Comparison of ENCODE assay signal across 12 cellular contexts in the genomic region with DNA sequence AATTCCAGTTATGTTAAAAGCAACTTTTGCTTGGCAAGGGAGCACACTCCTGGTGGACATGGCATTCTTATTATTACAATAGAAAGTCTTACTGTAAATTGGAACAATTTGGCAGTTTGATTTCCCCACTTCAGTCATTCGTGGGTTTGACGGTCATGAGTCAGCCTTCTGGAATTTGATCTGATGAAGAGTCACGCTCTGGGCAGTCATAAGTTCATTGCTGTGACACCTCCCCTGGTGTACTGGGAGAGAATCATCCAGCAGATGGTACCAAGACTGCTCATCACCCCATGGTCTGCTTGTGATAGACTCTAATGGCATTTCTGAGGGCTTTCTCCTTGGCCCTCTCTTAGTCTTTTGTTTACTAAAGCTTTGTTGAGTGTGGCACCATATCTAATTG. TPM values are rescaled to one million over a fixed set of nuclear protein-coding genes. Genes with fewer than 3 reads are reported as not detected.
DNase-seq lines count a peak whose midpoint lies in the region; ATAC-seq and TF ChIP-seq lines count a peak whose summit lies in the region.
"Had no signal": no experiment of that assay in that cellular context is flagged by ENCODE, and none has a peak within 500 bp of the region (broad histone marks: within the 10 kb centered on the region; RNA-seq: fewer than 3 reads in every experiment).

No MANE protein-coding gene starts in this region.

- H3K27me3 ChIP-seq in PC-9 (ENCODE audit: insufficient read depth, low read depth): 0 out of 2 replicates have a peak, but pooled peaks cover 3% of the 10 kb centered on the region

- intact Hi-C loops in mucosa of descending colon (cut with DNase I, micrococcal nuclease) (no loop called here), PC-9 (cut with micrococcal nuclease; ENCODE audit: unreplicated experiment) (no loop called here)

- no peaks in the 10 kb centered on the region for H3K9me2 ChIP-seq in PC-9 (ENCODE audit: insufficient read depth)

- BruUV-seq in PC-9 (replicated peaks; lab: Mats Ljungman, UMichigan): no TSS peak

- H3F3A ChIP-seq in PC-9 (ENCODE audit: insufficient read depth, low read depth): no peaks in the 10 kb centered on the region

- no peak overlapping the region for H2AFZ ChIP-seq in PC-9
- H2AFZ ChIP-seq: GM23338 had no signal

- H3K9me3 ChIP-seq in mucosa of descending colon: no peaks in the 10 kb centered on the region
- no peaks in the 10 kb centered on the region for H3K9me3 ChIP-seq in PC-9 (ENCODE audit: insufficient read depth, low read depth)

- no peak overlapping the region for H3K27ac ChIP-seq in PC-9
- H3K27ac ChIP-seq: WERI-Rb-1 had no signal

- TF ChIP-seq CTCF in mucosa of descending colon (IDR thresholded peaks at IDR 0.05) (no peak), PC-9 (conservative IDR thresholded peaks at IDR 0.05) (no peak)

- no peaks in the 10 kb centered on the region for H3K4me1 ChIP-seq in mucosa of descending colon (ENCODE audit: low read depth)
- no peaks in the 10 kb centered on the region for H3K4me1 ChIP-seq in PC-9 (replicated peaks; ENCODE audit: insufficient read depth)

- no peaks in the 10 kb centered on the region for H3K79me2 ChIP-seq in PC-9 (ENCODE audit: low read depth)

- POLR2A ChIA-PET in PC-9 (lab: Charles Lee; ENCODE audit: unreplicated experiment): no interaction called here

- no peak for TF ChIP-seq EP300 in Ishikawa (IDR thresholded peaks at IDR 0.05; ENCODE audit: borderline replicate concordance)

- CTCF ChIA-PET in PC-9 (lab: Charles Lee): no interaction called here

- DNase-seq in EL: peak; percentile 97
- DNase-seq in astrocyte of the hippocampus (ENCODE audit: low read depth, low spot score): peak; percentile 75
- DNase-seq in mucosa of descending colon: peak in 1 of 3 donors; percentile 3
- DNase-seq in PC-9: no peak
- DNase-seq: activated effector memory CD4-positive, alpha-beta T cell treated with Interleukin-2 at 50 U/mL for 16 hours; NCI-H1417; WERI-Rb-1 had no signal

- no peak for TF ChIP-seq RAD21 in Ishikawa (IDR thresholded peaks at IDR 0.05; ENCODE audit: low read depth)

- H3K4me2 ChIP-seq in PC-9: no peak overlapping the region
- H3K4me2 ChIP-seq: GM23338 had no signal

- ATAC-seq in mucosa of descending colon: peak; percentile 76
- no peak for ATAC-seq in GM19397 (IDR thresholded peaks at IDR 0.05; ENCODE audit: unreplicated experiment)
- no peak for ATAC-seq in HG03457 (IDR thresholded peaks at IDR 0.05; ENCODE audit: unreplicated experiment)
- ATAC-seq: GM23338 had no signal

- H3K4me3 ChIP-seq in mucosa of descending colon (no peak overlapping the region), PC-9 (no peak overlapping the region)
- H3K4me3 ChIP-seq: GM23338 had no signal

- no peaks in the 10 kb centered on the region for H3K36me3 ChIP-seq in mucosa of descending colon (ENCODE audit: low read depth)
- H3K36me3 ChIP-seq in PC-9 (ENCODE audit: low read depth): no peaks in the 10 kb centered on the region
- H3K36me3 ChIP-seq: WERI-Rb-1 had no signal

- no peaks in the 10 kb centered on the region for H4K20me1 ChIP-seq in PC-9 (ENCODE audit: insufficient read depth)

TF ChIP-seq in Ishikawa, 13 proteins besides CTCF, POLR2A, EP300 and RAD21:
- TF ChIP-seq NFIC (IDR thresholded peaks at IDR 0.05): no peak
- TF ChIP-seq CREB1 (IDR thresholded peaks at IDR 0.05; ENCODE audit: low read depth): no peak
- peak; percentile 51; the same call in 1 of the 2 replicates for TF ChIP-seq TEAD4 (IDR thresholded peaks at IDR 0.05)

RNA-seq across cellular contexts. Expression of a gene that starts 53.8 kb away (rescaled TPM):
- total RNA-seq in mucosa of descending colon (not detected), PC-9 (2021) (not detected in 2 replicates)
- total RNA-seq: G401, GM23338 had no signal

Comparison
In these comparisons a context has a peak if more than half of its experiments do, and no peak if none do; other contexts are left out.
1. DNase-seq: peak in EL (single experiment) and astrocyte of the hippocampus (single experiment); none in PC-9 (0 of 2).